In the genomic region with DNA sequence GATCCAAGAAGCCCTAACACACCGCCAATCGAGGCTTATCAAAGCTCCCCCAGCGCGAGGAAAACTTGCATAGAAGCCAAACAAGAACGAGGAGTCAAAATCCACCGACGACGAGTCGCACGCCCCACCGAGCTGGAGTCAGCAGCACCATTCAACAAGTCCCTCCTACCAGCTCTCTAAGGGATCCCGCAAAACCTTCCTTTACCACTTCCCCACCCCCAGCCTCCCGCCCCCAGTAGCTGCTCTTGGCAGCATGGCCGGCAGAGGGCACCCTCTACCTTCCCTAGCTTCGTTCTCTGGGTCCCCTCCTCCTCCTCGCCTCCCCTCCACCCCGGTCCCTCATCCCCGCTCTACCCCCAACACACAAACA, we compare ENCODE assay signal across 8 cellular contexts. TPM values are rescaled to one million over a fixed set of nuclear protein-coding genes. Genes with fewer than 3 reads are reported as not detected.
DNase-seq lines count a peak whose midpoint lies in the region; ATAC-seq and TF ChIP-seq lines count a peak whose summit lies in the region.

No MANE protein-coding gene starts in this region.

- intact Hi-C loops in activated CD4-positive, alpha-beta T cell treated with anti-CD3 and anti-CD28 coated beads for 36 hours (cut with DNase I, micrococcal nuclease): loop anchor here (1.0 to 5.0 kb wide), 6 partner anchors 830 to 1636 kb away; no protein-coding TSS in a partner anchor

- H3K36me3 ChIP-seq in mesenchymal stem cell (ENCODE audit: control insufficient read depth in 1 of 2, insufficient read depth in 2 of 2, low read depth in 1 of 2, low read length in 2 of 2): no peaks in the 10 kb centered on the region

- WGBS in mesenchymal stem cell: 1% methylated on average over 18 of the region's 18 CpGs

- H3K18ac ChIP-seq in mesenchymal stem cell (ENCODE audit: low read depth in 1 of 2, low read length in 2 of 2): peak overlapping the region; percentile 96 to 97

- peaks cover 25% of the 10 kb centered on the region for H3K4me1 Mint-ChIP-seq in activated CD4-positive, alpha-beta T cell treated with anti-CD3 and anti-CD28 coated beads for 36 hours

- H3K4me2 ChIP-seq in mesenchymal stem cell (ENCODE audit: low read length, poor library complexity, severe bottlenecking): peak overlapping the region; percentile 86

- H3K4me1 ChIP-seq in mesenchymal stem cell (ENCODE audit: control insufficient read depth, insufficient read depth, low read depth, low read length): no peaks in the 10 kb centered on the region

- H3K27me3 ChIP-seq in mesenchymal stem cell (ENCODE audit: control insufficient read depth in 1 of 2, insufficient read depth in 1 of 2, low read length in 2 of 2): no peaks in the 10 kb centered on the region

- H3K36me3 Mint-ChIP-seq in activated CD4-positive, alpha-beta T cell treated with anti-CD3 and anti-CD28 coated beads for 36 hours (ENCODE audit: low read depth): no peaks in the 10 kb centered on the region

- peak overlapping the region; percentile 87 for H3K4me3 ChIP-seq in AG10803 (ENCODE audit: low read length)
- peak overlapping the region; percentile 94 to 95 for H3K4me3 ChIP-seq in mesenchymal stem cell (ENCODE audit: insufficient read depth in 1 of 2, low read depth in 1 of 2, low read length in 2 of 2)

- H3K23ac ChIP-seq in mesenchymal stem cell (ENCODE audit: low read length in 2 of 2): no peak overlapping the region

- POLR2A ChIA-PET in activated CD4-positive, alpha-beta T cell treated with anti-CD3 and anti-CD28 coated beads for 36 hours (lab: Charles Lee): no interaction called here

- peak overlapping the region; percentile 86 for H3K9ac ChIP-seq in mesenchymal stem cell (ENCODE audit: low read length)

- H2BK120ac ChIP-seq in mesenchymal stem cell (ENCODE audit: low read depth, low read length): no peak overlapping the region

- H3K9me3 ChIP-seq in mesenchymal stem cell (ENCODE audit: control insufficient read depth, low read length): no peaks in the 10 kb centered on the region

- H3K79me1 ChIP-seq in mesenchymal stem cell (replicated peaks; ENCODE audit: low read length, poor library complexity, severe bottlenecking): peaks cover 4% of the 10 kb centered on the region

- peak; percentile 82 for TF ChIP-seq CTCF in AG10803 (conservative IDR thresholded peaks at IDR 0.05; ENCODE audit: low read length)

- H3K27me3 Mint-ChIP-seq in activated CD4-positive, alpha-beta T cell treated with anti-CD3 and anti-CD28 coated beads for 36 hours: peaks cover 64% of the 10 kb centered on the region

- H3K4me3 Mint-ChIP-seq in activated CD4-positive, alpha-beta T cell treated with anti-CD3 and anti-CD28 coated beads for 36 hours: no peak overlapping the region

- H2BK15ac ChIP-seq in mesenchymal stem cell (ENCODE audit: low read depth, poor library complexity, severe bottlenecking): peak overlapping the region; percentile 48

- CTCF ChIA-PET in activated CD4-positive, alpha-beta T cell treated with anti-CD3 and anti-CD28 coated beads for 36 hours (lab: Charles Lee): interaction anchor here (0.5 to 2.1 kb wide), 10 partner anchors 10 to 1633 kb away, joined by 3 to 17 read pairs (median 3); no protein-coding TSS in a partner anchor

- H3K27ac ChIP-seq in mesenchymal stem cell (ENCODE audit: low read length, poor library complexity, severe bottlenecking): peak overlapping the region; percentile 93

- H4K8ac ChIP-seq in mesenchymal stem cell (ENCODE audit: low read length): peak overlapping the region; percentile 16

- H3K14ac ChIP-seq in mesenchymal stem cell (ENCODE audit: low read length in 2 of 2): no peak overlapping the region

- ATAC-seq in GM18511 (IDR thresholded peaks at IDR 0.05; ENCODE audit: unreplicated experiment): peak; percentile 57
- peak; percentile 69 for ATAC-seq in HG02973 (IDR thresholded peaks at IDR 0.05; ENCODE audit: unreplicated experiment)
- ATAC-seq in activated CD4-positive, alpha-beta T cell treated with anti-CD3 and anti-CD28 coated beads for 36 hours: peak; percentile 87

- no peak overlapping the region for H2AFZ ChIP-seq in mesenchymal stem cell (ENCODE audit: low read depth, low read length)

- H2BK5ac ChIP-seq in mesenchymal stem cell (ENCODE audit: low read depth, low read length, poor library complexity, severe bottlenecking): no peak overlapping the region

- no peak overlapping the region for H2BK12ac ChIP-seq in mesenchymal stem cell (ENCODE audit: low read length in 2 of 2)

- no peaks in the 10 kb centered on the region for H3K9me3 Mint-ChIP-seq in activated CD4-positive, alpha-beta T cell treated with anti-CD3 and anti-CD28 coated beads for 36 hours (ENCODE audit: low read depth)

- H3K27ac Mint-ChIP-seq in activated CD4-positive, alpha-beta T cell treated with anti-CD3 and anti-CD28 coated beads for 36 hours: no peak overlapping the region

- peak; percentile 90 for DNase-seq in AG10803 (ENCODE audit: low read depth)
- peak; percentile 34 for DNase-seq in NCI-H2171 (lab: John Stamatoyannopoulos, UW)
- peak; percentile 87 for DNase-seq in activated CD4-positive, alpha-beta T cell treated with anti-CD3 and anti-CD28 coated beads for 36 hours
- peak; percentile 94 for DNase-seq in ecto neural progenitor cell (ENCODE audit: low spot score)
- peak; percentile 95 for DNase-seq in mesenchymal stem cell
- DNase-seq in stimulated activated CD8-positive, alpha-beta memory T cell treated with anti-CD3 and anti-CD28 coated beads, Interleukin-15, amount 100 ng/mL, for 48 hours (ENCODE audit: low read depth in 2 of 2): peak; percentile 54 to 56

- no peak overlapping the region for H4K91ac ChIP-seq in mesenchymal stem cell (ENCODE audit: low read length)

- peak overlapping the region; percentile 65 for H2AK5ac ChIP-seq in mesenchymal stem cell (ENCODE audit: low read length, severe bottlenecking)

- no peak overlapping the region for H3K4ac ChIP-seq in mesenchymal stem cell (ENCODE audit: low read depth in 1 of 2, low read length in 2 of 2)

RNA-seq across cellular contexts. Expression of gene BDNF, which starts 1.4 kb away (rescaled TPM):
- not detected for total RNA-seq in activated CD4-positive, alpha-beta T cell treated with anti-CD3 and anti-CD28 coated beads for 36 hours
- 38.5 TPM for polyA plus RNA-seq in mesenchymal stem cell (2013, experiment 1 of 2)
- polyA plus RNA-seq in mesenchymal stem cell (2013, experiment 2 of 2): 40.6 TPM

Comparison
In these comparisons a context has a peak if more than half of its experiments do, and no peak if none do; other contexts are left out.
1. Peak in every context shown above with its lines: DNase-seq, ATAC-seq, H3K4me3 ChIP-seq and H3K27ac ChIP-seq.
2. DNase-seq: peak in every context shown above with its lines; median percentile 95 in mesenchymal stem cell; 94 in ecto neural progenitor cell; 90 in AG10803; 87 in activated CD4-positive, alpha-beta T cell treated with anti-CD3 and anti-CD28 coated beads for 36 hours; 55 in stimulated activated CD8-positive, alpha-beta memory T cell treated with anti-CD3 and anti-CD28 coated beads, Interleukin-15, amount 100 ng/mL, for 48 hours; 34 in NCI-H2171.